In genomic region chr5:113806823-113807222, GRCh38 we compare ENCODE assay signal across 11 cellular contexts.
DNase-seq lines count a peak whose midpoint lies in the region; ATAC-seq and TF ChIP-seq lines count a peak whose summit lies in the region.
"Had no signal": no experiment of that assay in that cellular context is flagged by ENCODE, and none has a peak within 500 bp of the region (broad histone marks: within the 10 kb centered on the region; RNA-seq: fewer than 3 reads in every experiment).

No MANE protein-coding gene starts in this region.

- H3K27me3 ChIP-seq in gastroesophageal sphincter (no peaks in the 10 kb centered on the region), neural progenitor cell (no peaks in the 10 kb centered on the region)
- H3K27me3 ChIP-seq: BLaER1 treated with 17β-estradiol and CSF1 and Interleukin-3, amounts not matched to agents 10 nM and 100 nM; body of pancreas; pancreas had no signal

- peaks cover 23% of the 10 kb centered on the region for H3F3A ChIP-seq in neural progenitor cell (ENCODE audit: low read depth)

- no peak overlapping the region for H3K9ac ChIP-seq in neural progenitor cell
- H3K9ac ChIP-seq: BLaER1 treated with 17β-estradiol and CSF1 and Interleukin-3, amounts not matched to agents 10 nM and 100 nM had no signal

- H3K9me3 Mint-ChIP-seq in Calu3 (ENCODE audit: low read depth, unreplicated experiment): no peaks in the 10 kb centered on the region
- peaks cover 4% of the 10 kb centered on the region for H3K9me3 Mint-ChIP-seq in neural progenitor cell

- H3K36me3 ChIP-seq in gastroesophageal sphincter (no peaks in the 10 kb centered on the region), neural progenitor cell (no peaks in the 10 kb centered on the region)
- H3K36me3 ChIP-seq: BLaER1 treated with 17β-estradiol and CSF1 and Interleukin-3, amounts not matched to agents 10 nM and 100 nM; pancreas had no signal

- ATAC-seq in gastroesophageal sphincter: peak; percentile 77

- 22 to 33% methylated on average over 2 to 4 of the region's 4 CpGs for WGBS in gastroesophageal sphincter (ENCODE audit: low coverage in 1 of 2), 2 donors

- intact Hi-C loops in Calu3 (cut with micrococcal nuclease; ENCODE audit: unreplicated experiment): loop anchor here (1.0 to 5.0 kb wide), 3 partner anchors 130 to 643 kb away; no protein-coding TSS in a partner anchor

- no TSS peak for BruUV-seq in Calu3 (replicated peaks; lab: Mats Ljungman, UMichigan)

- H3K27ac ChIP-seq in gastroesophageal sphincter (peak overlapping the region; percentile 61 to 81 (median 77)), neural progenitor cell (peak overlapping the region; percentile 13)
- H3K27ac ChIP-seq: BLaER1 treated with 17β-estradiol and CSF1 and Interleukin-3, amounts not matched to agents 10 nM and 100 nM; body of pancreas; pancreas had no signal

- H3K4me1 Mint-ChIP-seq in Calu3 (ENCODE audit: low read depth, unreplicated experiment) (peaks cover 17% of the 10 kb centered on the region), neural progenitor cell (peaks cover 30% of the 10 kb centered on the region)

- DNase-seq in Calu3 (peak; percentile 15), SK-N-DZ (ENCODE audit: low spot score) (peak; percentile 45), neural progenitor cell (ENCODE audit: low spot score) (peak; percentile 11), GM13976 (ENCODE audit: low spot score) (no peak), NCI-H1694 (lab: John Stamatoyannopoulos, UW) (no peak), middle frontal gyrus (ENCODE audit: extremely low spot score, low spot score) (no peak), GOT3 (lab: John Stamatoyannopoulos, UW) (no peak)
- DNase-seq: body of pancreas, pancreas had no signal

- H3K4me1 ChIP-seq in gastroesophageal sphincter (peaks cover 5 to 34% (median 21%) of the 10 kb centered on the region in 3 donors), neural progenitor cell (peaks cover 29% of the 10 kb centered on the region)
- H3K4me1 ChIP-seq: pancreas had no signal

- H3K4me3 Mint-ChIP-seq in Calu3 (ENCODE audit: low read depth, unreplicated experiment) (no peak overlapping the region), neural progenitor cell (no peak overlapping the region)

- H4K20me1 ChIP-seq in neural progenitor cell (ENCODE audit: low read depth): no peaks in the 10 kb centered on the region
- H4K20me1 ChIP-seq: BLaER1 treated with 17β-estradiol and CSF1 and Interleukin-3, amounts not matched to agents 10 nM and 100 nM had no signal

- H3K27me3 Mint-ChIP-seq in Calu3 (ENCODE audit: unreplicated experiment) (no peaks in the 10 kb centered on the region), neural progenitor cell (ENCODE audit: insufficient read depth, low read depth) (no peaks in the 10 kb centered on the region)

- H3K4me3 ChIP-seq in gastroesophageal sphincter (peak overlapping the region; percentile 6 to 16), neural progenitor cell (no peak overlapping the region)
- H3K4me3 ChIP-seq: BLaER1 treated with 17β-estradiol and CSF1 and Interleukin-3, amounts not matched to agents 10 nM and 100 nM; body of pancreas; pancreas had no signal

- no peaks in the 10 kb centered on the region for H3K79me2 ChIP-seq in neural progenitor cell (ENCODE audit: low read depth)

- H3K36me3 Mint-ChIP-seq in Calu3 (ENCODE audit: insufficient read depth, unreplicated experiment): no peaks in the 10 kb centered on the region
- H3K36me3 Mint-ChIP-seq in neural progenitor cell: peaks cover 3% of the 10 kb centered on the region

- peak overlapping the region; percentile 3 for H2AFZ ChIP-seq in neural progenitor cell (replicated peaks)

- in situ Hi-C loops in GM13976 (cut with MboI; ENCODE audit: low sequenced_read_pairs, unreplicated experiment): no loop called here

- no peaks in the 10 kb centered on the region for H3K9me3 ChIP-seq in gastroesophageal sphincter
- H3K9me3 ChIP-seq in neural progenitor cell (ENCODE audit: low read depth): no peaks in the 10 kb centered on the region
- H3K9me3 ChIP-seq: BLaER1 treated with 17β-estradiol and CSF1 and Interleukin-3, amounts not matched to agents 10 nM and 100 nM; body of pancreas; pancreas had no signal

- no peak overlapping the region for H3K4me2 ChIP-seq in neural progenitor cell

- H3K27ac Mint-ChIP-seq in Calu3 (ENCODE audit: unreplicated experiment) (no peak overlapping the region), neural progenitor cell (no peak overlapping the region)

- TF ChIP-seq POLR2A in gastroesophageal sphincter (IDR thresholded peaks at IDR 0.05): no peak

- TF ChIP-seq CTCF in Calu3 (IDR thresholded peaks at IDR 0.05; ENCODE audit: unreplicated experiment) (no peak), gastroesophageal sphincter (IDR thresholded peaks at IDR 0.05) (no peak), neural progenitor cell (IDR thresholded peaks at IDR 0.05) (no peak), GM13976 (IDR thresholded peaks at IDR 0.05; ENCODE audit: borderline replicate concordance, control extremely low read depth, extremely low read depth, insufficient read depth, missing control alignments) (no peak)

- CTCF ChIA-PET in Calu3 (lab: Charles Lee): interaction anchor here (0.8 to 1.8 kb wide), 4 partner anchors 58 to 341 kb away, joined by 3 to 4 read pairs (median 4); no protein-coding TSS in a partner anchor

- no peak for TF ChIP-seq EP300 in gastroesophageal sphincter (IDR thresholded peaks at IDR 0.05)

Comparison
In these comparisons a context has a peak if more than half of its experiments do, and no peak if none do; other contexts are left out.
1. DNase-seq: peak in Calu3 (single experiment), SK-N-DZ (single experiment) and neural progenitor cell (single experiment); none in GM13976 (single experiment), NCI-H1694 (single experiment), middle frontal gyrus (single experiment) and GOT3 (single experiment).